ENCODE assay signal across 8 cellular contexts in the genomic region with DNA sequence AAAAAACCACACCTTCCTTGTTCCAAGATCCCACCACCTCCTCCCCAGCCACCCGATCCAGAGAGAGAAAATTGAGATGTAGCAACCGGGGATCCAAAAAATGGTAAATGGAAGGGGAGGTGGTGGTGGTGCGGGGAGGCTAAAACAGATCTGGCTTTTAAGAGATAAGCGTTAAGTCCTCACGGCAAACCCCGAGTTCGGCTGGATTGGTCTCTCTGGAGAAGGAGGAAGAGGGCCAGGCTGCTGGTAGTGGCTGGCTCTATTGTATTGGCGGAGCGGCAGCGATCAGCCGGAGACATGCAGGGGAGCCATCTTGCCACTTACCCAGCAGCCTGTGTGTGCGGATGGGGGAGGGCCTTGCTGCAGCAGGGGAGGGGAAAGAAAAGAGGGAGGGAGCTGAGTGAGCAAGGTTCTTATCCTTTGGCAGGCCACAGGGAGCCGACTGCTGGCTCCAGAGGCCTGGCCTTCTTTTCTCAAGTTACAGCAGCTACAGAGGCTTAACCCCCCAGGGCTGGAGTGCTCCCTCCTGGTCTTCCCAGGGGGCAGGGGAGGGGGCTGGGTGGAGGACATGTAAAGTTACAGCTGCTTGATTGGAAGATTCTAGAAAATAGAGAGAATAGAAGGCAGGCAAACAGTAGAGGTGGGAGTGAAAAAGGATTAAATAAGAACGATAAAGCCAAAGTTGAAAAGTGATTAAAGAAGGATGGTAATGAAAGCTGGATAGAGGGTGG.
DNase-seq lines count a peak whose midpoint lies in the region; ATAC-seq lines count a peak whose summit lies in the region.

No MANE protein-coding gene starts in this region.

- no peak overlapping the region for H2AFZ ChIP-seq in ACC112 (ENCODE audit: low read length, unreplicated experiment)

- peaks cover 37% of the 10 kb centered on the region for H3K4me1 ChIP-seq in ACC112 (ENCODE audit: control insufficient read depth, insufficient read depth, low read length, unreplicated experiment)

- peak overlapping the region; percentile 92 for H3K4me3 ChIP-seq in ACC112 (ENCODE audit: low read depth, low read length)

- H3K4me3 Mint-ChIP-seq in memory B cell, result peak overlapping the region; percentile 81

- H3K27ac Mint-ChIP-seq in memory B cell, result peak overlapping the region; percentile 60

- peak overlapping the region; percentile 71 for H3K27ac ChIP-seq in ACC112 (ENCODE audit: low read depth, low read length)

- ATAC-seq in HG03460 (IDR thresholded peaks at IDR 0.05; ENCODE audit: unreplicated experiment), result peak; percentile 93
- peak; percentile 85 for ATAC-seq in memory B cell (ENCODE audit: low read depth)

- H3K9me3 Mint-ChIP-seq in memory B cell, result no peaks in the 10 kb centered on the region

- H3K36me3 ChIP-seq in ACC112 (ENCODE audit: insufficient read depth, low read length), result peaks cover 36% of the 10 kb centered on the region

- no peaks in the 10 kb centered on the region for H3K27me3 ChIP-seq in ACC112 (ENCODE audit: insufficient read depth, low read length)

- peaks cover 24% of the 10 kb centered on the region for H3K4me1 Mint-ChIP-seq in memory B cell

- H3K27me3 Mint-ChIP-seq in memory B cell, result no peaks in the 10 kb centered on the region

- H3K36me3 Mint-ChIP-seq in memory B cell, result peaks cover 11% of the 10 kb centered on the region

- peaks cover 59% of the 10 kb centered on the region for H3K79me2 ChIP-seq in ACC112 (ENCODE audit: control insufficient read depth, insufficient read depth, low read length, unreplicated experiment)

- DNase-seq in GM19238 (ENCODE audit: insufficient read length, low spot score), result peak; percentile 86
- peak; percentile 70 to 77 for DNase-seq in activated CD4-positive, alpha-beta T cell treated with anti-CD3 and anti-CD28 coated beads for 4 hours
- DNase-seq in ecto neural progenitor cell (ENCODE audit: low spot score), result peak; percentile 89
- DNase-seq in memory B cell (ENCODE audit: low spot score in 2 of 2), result peak; percentile 46 to 51
- DNase-seq in stimulated activated CD8-positive, alpha-beta memory T cell treated with anti-CD3 and anti-CD28 coated beads, Interleukin-12 subunit alpha, Interleukin-12 subunit beta, amount 100 ng/mL, for 24 hours (ENCODE audit: extremely low read depth), result peak; percentile 51
- no peak for DNase-seq in NCI-H2107 (lab: John Stamatoyannopoulos, UW)
